In genomic region chr3:7382293-7383033, GRCh38 we compare ENCODE assay signal across 12 cellular contexts.
DNase-seq lines count a peak whose midpoint lies in the region; ATAC-seq and TF ChIP-seq lines count a peak whose summit lies in the region.
"Had no signal": no experiment of that assay in that cellular context is flagged by ENCODE, and none has a peak within 500 bp of the region (broad histone marks: within the 10 kb centered on the region; RNA-seq: fewer than 3 reads in every experiment).

No MANE protein-coding gene starts in this region.

- H3K9me3 ChIP-seq in RWPE2 (ENCODE audit: severe bottlenecking) (no peaks in the 10 kb centered on the region), fibroblast of lung (ENCODE audit: control insufficient read depth, insufficient read depth, low read depth, low read length) (no peaks in the 10 kb centered on the region), mucosa of descending colon (no peaks in the 10 kb centered on the region), HAP-1 (no peaks in the 10 kb centered on the region)

- H3K27me3 ChIP-seq in ACC112 (ENCODE audit: insufficient read depth, low read length) (no peaks in the 10 kb centered on the region), RWPE2 (ENCODE audit: insufficient read depth, poor library complexity, severe bottlenecking) (no peaks in the 10 kb centered on the region), fibroblast of lung (ENCODE audit: control insufficient read depth, insufficient read depth, low read length) (no peaks in the 10 kb centered on the region), HAP-1 (ENCODE audit: low read depth) (no peaks in the 10 kb centered on the region)

- no peak overlapping the region for H3K4me3 ChIP-seq in ACC112 (ENCODE audit: low read depth, low read length)
- H3K4me3 ChIP-seq in RWPE2 (ENCODE audit: severe bottlenecking) = no peak overlapping the region
- peak overlapping the region in 1 of 4 experiments; percentile 26 for H3K4me3 ChIP-seq in fibroblast of lung (replicated peaks in 1 of 4; ENCODE audit: control extremely low read depth in 1 of 4, insufficient read depth in 1 of 4, low read depth in 3 of 4, low read length in 4 of 4)
- H3K4me3 ChIP-seq in mucosa of descending colon = no peak overlapping the region
- H3K4me3 ChIP-seq in HAP-1 = no peak overlapping the region
- H3K4me3 ChIP-seq: GM12878 had no signal

- in situ Hi-C loops in HAP-1 (cut with MboI; ENCODE audit: low sequenced_read_pairs) = no loop called here

- H3K4me1 ChIP-seq in ACC112 (ENCODE audit: control insufficient read depth, insufficient read depth, low read length, unreplicated experiment) (peaks cover 15% of the 10 kb centered on the region), RWPE2 (ENCODE audit: insufficient read depth, poor library complexity, severe bottlenecking) (no peaks in the 10 kb centered on the region), fibroblast of lung (ENCODE audit: control insufficient read depth, extremely low read depth, insufficient read depth, low read length) (no peaks in the 10 kb centered on the region), mucosa of descending colon (ENCODE audit: low read depth) (no peaks in the 10 kb centered on the region), HAP-1 (no peaks in the 10 kb centered on the region)

- no peak overlapping the region for H3K4me2 ChIP-seq in fibroblast of lung (ENCODE audit: extremely low read depth, insufficient read depth, low read length)

- no peaks in the 10 kb centered on the region for H4K20me1 ChIP-seq in fibroblast of lung (ENCODE audit: control insufficient read depth, extremely low read depth, insufficient read depth, low read length)

- ATAC-seq in RWPE2 (ENCODE audit: low read depth) (0 out of 3 replicates have a peak, but pooled peaks have one; percentile 12), mucosa of descending colon (peak; percentile 87)
- ATAC-seq: GM12878 had no signal

- no peak overlapping the region for H2AFZ ChIP-seq in ACC112 (ENCODE audit: low read length, unreplicated experiment)
- no peak overlapping the region for H2AFZ ChIP-seq in fibroblast of lung (ENCODE audit: low read length)

- DNase-seq in RWPE2 (ENCODE audit: low spot score) (no peak), fibroblast of lung (ENCODE audit: low read depth in 2 of 2) (peak; percentile 95), mucosa of descending colon (peak in 1 of 3 donors; percentile 7), AG20443 (ENCODE audit: low spot score) (no peak), activated gamma-delta T cell (lab: John Stamatoyannopoulos, UW) (no peak), RKO (ENCODE audit: low spot score) (no peak), HAP-1 (ENCODE audit: low spot score in 2 of 2) (no peak)
- DNase-seq: AML-193, GOT3, NCI-H226 had no signal

- H3K36me3 ChIP-seq in ACC112 (ENCODE audit: insufficient read depth, low read length) = no peaks in the 10 kb centered on the region
- H3K36me3 ChIP-seq in RWPE2 (ENCODE audit: low read depth) = no peaks in the 10 kb centered on the region
- no peaks in the 10 kb centered on the region for H3K36me3 ChIP-seq in fibroblast of lung (ENCODE audit: control insufficient read depth, insufficient read depth, low read length)
- H3K36me3 ChIP-seq in mucosa of descending colon (ENCODE audit: low read depth) = no peaks in the 10 kb centered on the region
- H3K36me3 ChIP-seq in HAP-1 (replicated peaks) = no peaks in the 10 kb centered on the region

- intact Hi-C loops in mucosa of descending colon (cut with DNase I, micrococcal nuclease) = no loop called here

- H3K79me2 ChIP-seq in ACC112 (ENCODE audit: control insufficient read depth, insufficient read depth, low read length, unreplicated experiment) (no peaks in the 10 kb centered on the region), fibroblast of lung (ENCODE audit: control insufficient read depth, insufficient read depth, low read length) (no peaks in the 10 kb centered on the region)

- H3K27ac ChIP-seq in ACC112 (ENCODE audit: low read depth, low read length) = peak overlapping the region; percentile 69
- H3K27ac ChIP-seq in RWPE2 (ENCODE audit: poor library complexity, severe bottlenecking) = no peak overlapping the region
- no peak overlapping the region for H3K27ac ChIP-seq in fibroblast of lung (ENCODE audit: insufficient read depth, low read length)

- no peak overlapping the region for H3K9ac ChIP-seq in fibroblast of lung (ENCODE audit: insufficient read depth, low read length)

- no peak for TF ChIP-seq CTCF in RWPE2 (IDR thresholded peaks at IDR 0.05; ENCODE audit: poor library complexity, severe bottlenecking)
- no peak for TF ChIP-seq CTCF in fibroblast of lung (conservative IDR thresholded peaks at IDR 0.05 in 1 of 2, IDR thresholded peaks at IDR 0.05 in 1 of 2; ENCODE audit: low read depth in 1 of 2, low read length in 2 of 2)
- no peak for TF ChIP-seq CTCF in mucosa of descending colon (IDR thresholded peaks at IDR 0.05)

Comparison
In these comparisons a context has a peak if more than half of its experiments do, and no peak if none do; other contexts are left out.
1. DNase-seq: peak in fibroblast of lung (2 of 2); none in RWPE2 (single experiment), AG20443 (single experiment), activated gamma-delta T cell (single experiment), RKO (single experiment) and HAP-1 (0 of 2).